Comparison of ENCODE assay signal across 17 cellular contexts in the genomic region with DNA sequence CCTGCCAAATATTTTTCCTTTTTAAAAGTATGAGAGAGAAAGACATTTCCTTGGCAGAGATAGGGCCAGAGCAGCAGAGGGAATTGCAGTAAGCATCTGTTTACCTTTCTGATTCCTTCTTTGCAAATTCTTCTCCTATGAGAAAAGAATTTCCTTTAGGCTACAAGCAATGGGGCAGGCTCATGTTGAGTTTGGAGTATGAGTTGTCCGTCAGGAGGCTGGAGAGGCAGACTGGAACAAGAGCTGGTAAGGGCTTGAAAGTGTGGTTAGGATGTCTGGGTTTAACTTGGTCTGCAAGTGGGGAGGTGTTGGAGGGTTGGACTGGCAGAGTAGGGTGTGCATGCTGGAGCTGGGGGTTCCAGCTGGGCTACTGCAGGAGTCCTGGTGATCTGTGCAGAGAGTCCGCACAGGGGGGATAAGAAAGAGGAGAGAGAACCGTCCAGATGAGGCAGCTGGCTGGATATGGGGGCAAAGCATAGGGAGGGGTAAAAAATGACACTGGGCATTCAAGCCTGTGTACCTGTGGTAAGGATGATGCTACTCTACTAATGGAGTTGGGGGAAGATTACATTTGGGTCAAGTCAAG. TPM values are rescaled to one million over a fixed set of nuclear protein-coding genes. Genes with fewer than 3 reads are reported as not detected.
DNase-seq lines count a peak whose midpoint lies in the region; ATAC-seq and TF ChIP-seq lines count a peak whose summit lies in the region.
"Had no signal": no experiment of that assay in that cellular context is flagged by ENCODE, and none has a peak within 500 bp of the region (broad histone marks: within the 10 kb centered on the region; RNA-seq: fewer than 3 reads in every experiment).

No MANE protein-coding gene starts in this region.

- H3K9me3 ChIP-seq in WERI-Rb-1 (ENCODE audit: severe bottlenecking), result no peaks in the 10 kb centered on the region
- H3K9me3 ChIP-seq in fibroblast of lung (ENCODE audit: control insufficient read depth, insufficient read depth, low read depth, low read length), result no peaks in the 10 kb centered on the region
- no peaks in the 10 kb centered on the region for H3K9me3 ChIP-seq in tibial artery
- H3K9me3 ChIP-seq: psoas muscle, upper lobe of left lung had no signal

- no peak overlapping the region for H2AFZ ChIP-seq in fibroblast of lung (ENCODE audit: low read length)

- H3K4me3 ChIP-seq in WERI-Rb-1 (ENCODE audit: low read depth, low read length) (no peak overlapping the region), fibroblast of lung (replicated peaks in 1 of 4; ENCODE audit: control extremely low read depth in 1 of 4, insufficient read depth in 1 of 4, low read depth in 3 of 4, low read length in 4 of 4) (no peak overlapping the region), tibial artery (no peak overlapping the region)
- H3K4me3 ChIP-seq: psoas muscle, upper lobe of left lung had no signal

- CTCF ChIA-PET in Calu3 (lab: Charles Lee), result interaction anchor here (0.7 kb wide), 1 partner anchor 54 kb away, joined by 7 read pairs; no protein-coding TSS in a partner anchor

- no peak for ATAC-seq in activated T-cell treated with anti-CD3 and anti-CD28 coated beads, Interleukin-2, amount 50 U/mL, for 72 hours (replicated peaks in 1 of 2)
- ATAC-seq: foreskin keratinocyte, psoas muscle had no signal

- no peaks in the 10 kb centered on the region for H3K4me1 Mint-ChIP-seq in activated T-cell treated with anti-CD3 and anti-CD28 coated beads, Interleukin-2, amount 50 U/mL, for 72 hours (ENCODE audit: low read depth)
- H3K4me1 Mint-ChIP-seq in Calu3 (ENCODE audit: low read depth, unreplicated experiment), result peaks cover 22% of the 10 kb centered on the region
- H3K4me1 Mint-ChIP-seq: activated naive CD8-positive, alpha-beta T cell treated with anti-CD3 and anti-CD28 coated beads, Interleukin-2, amount 10 ng/mL, durations not matched to agents 7 days and 5 days had no signal

- no peak overlapping the region for H3K9ac ChIP-seq in fibroblast of lung (ENCODE audit: insufficient read depth, low read length)

- no peak overlapping the region for H3K4me3 Mint-ChIP-seq in activated T-cell treated with anti-CD3 and anti-CD28 coated beads, Interleukin-2, amount 50 U/mL, for 72 hours
- no peak overlapping the region for H3K4me3 Mint-ChIP-seq in Calu3 (ENCODE audit: low read depth, unreplicated experiment)
- H3K4me3 Mint-ChIP-seq: activated naive CD8-positive, alpha-beta T cell treated with anti-CD3 and anti-CD28 coated beads, Interleukin-2, amount 10 ng/mL, durations not matched to agents 7 days and 5 days; activated T-cell treated with anti-CD3 and anti-CD28 coated beads, Interleukin-2, amount 50 U/mL, for 24 hours had no signal

- H4K20me1 ChIP-seq in fibroblast of lung (ENCODE audit: control insufficient read depth, extremely low read depth, insufficient read depth, low read length), result no peaks in the 10 kb centered on the region

- intact Hi-C loops in tibial artery (cut with DNase I; ENCODE audit: low total_unique reads), result no loop called here
- intact Hi-C loops in Calu3 (cut with micrococcal nuclease; ENCODE audit: unreplicated experiment), result no loop called here

- TF ChIP-seq CTCF in WERI-Rb-1 (IDR thresholded peaks at IDR 0.05; ENCODE audit: low read depth, low read length) (no peak), fibroblast of lung (conservative IDR thresholded peaks at IDR 0.05 in 1 of 2, IDR thresholded peaks at IDR 0.05 in 1 of 2; ENCODE audit: low read depth in 1 of 2, low read length in 2 of 2) (no peak), tibial artery (IDR thresholded peaks at IDR 0.05) (no peak), Calu3 (IDR thresholded peaks at IDR 0.05; ENCODE audit: unreplicated experiment) (no peak)

- H3K27ac Mint-ChIP-seq in activated T-cell treated with anti-CD3 and anti-CD28 coated beads, Interleukin-2, amount 50 U/mL, for 72 hours, result no peak overlapping the region
- no peak overlapping the region for H3K27ac Mint-ChIP-seq in Calu3 (ENCODE audit: unreplicated experiment)
- H3K27ac Mint-ChIP-seq: activated naive CD8-positive, alpha-beta T cell treated with anti-CD3 and anti-CD28 coated beads, Interleukin-2, amount 10 ng/mL, durations not matched to agents 7 days and 5 days; activated T-cell treated with anti-CD3 and anti-CD28 coated beads, Interleukin-2, amount 50 U/mL, for 24 hours had no signal

- H3K9me3 Mint-ChIP-seq in activated T-cell treated with anti-CD3 and anti-CD28 coated beads, Interleukin-2, amount 50 U/mL, for 72 hours, result no peaks in the 10 kb centered on the region
- H3K9me3 Mint-ChIP-seq in Calu3 (ENCODE audit: low read depth, unreplicated experiment), result no peaks in the 10 kb centered on the region
- H3K9me3 Mint-ChIP-seq: activated naive CD8-positive, alpha-beta T cell treated with anti-CD3 and anti-CD28 coated beads, Interleukin-2, amount 10 ng/mL, durations not matched to agents 7 days and 5 days; activated T-cell treated with anti-CD3 and anti-CD28 coated beads, Interleukin-2, amount 50 U/mL, for 24 hours had no signal

- peaks cover 24% of the 10 kb centered on the region for H3K27me3 Mint-ChIP-seq in activated T-cell treated with anti-CD3 and anti-CD28 coated beads, Interleukin-2, amount 50 U/mL, for 72 hours (ENCODE audit: low read depth)
- H3K27me3 Mint-ChIP-seq in Calu3 (ENCODE audit: unreplicated experiment), result no peaks in the 10 kb centered on the region

- H3K27me3 ChIP-seq in WERI-Rb-1 (ENCODE audit: insufficient read depth, low read depth, severe bottlenecking) (no peaks in the 10 kb centered on the region), fibroblast of lung (ENCODE audit: control insufficient read depth, insufficient read depth, low read length) (no peaks in the 10 kb centered on the region), tibial artery (no peaks in the 10 kb centered on the region)
- H3K27me3 ChIP-seq: foreskin keratinocyte, upper lobe of left lung had no signal

- no TSS peak for BruUV-seq in Calu3 (replicated peaks; lab: Mats Ljungman, UMichigan)

- no peaks in the 10 kb centered on the region for H3K36me3 Mint-ChIP-seq in activated T-cell treated with anti-CD3 and anti-CD28 coated beads, Interleukin-2, amount 50 U/mL, for 72 hours (ENCODE audit: insufficient read depth in 2 of 2)
- H3K36me3 Mint-ChIP-seq in Calu3 (ENCODE audit: insufficient read depth, unreplicated experiment), result no peaks in the 10 kb centered on the region
- H3K36me3 Mint-ChIP-seq: activated naive CD8-positive, alpha-beta T cell treated with anti-CD3 and anti-CD28 coated beads, Interleukin-2, amount 10 ng/mL, durations not matched to agents 7 days and 5 days had no signal

- DNase-seq in ELF-1 (ENCODE audit: low read depth, low spot score) (peak; percentile 57), WERI-Rb-1 (no peak), fibroblast of lung (ENCODE audit: low read depth in 2 of 2) (peak in 1 of 2 donors; percentile 86), non-pigmented ciliary epithelial cell (ENCODE audit: low read depth) (peak; percentile 36), tibial artery (no peak), Calu3 (no peak), NCI-H2081 (lab: John Stamatoyannopoulos, UW) (no peak)
- DNase-seq in activated T-cell treated with anti-CD3 and anti-CD28 coated beads, Interleukin-2, amount 50 U/mL, for 72 hours, result no peak
- DNase-seq: activated CD4-positive, CD25-positive, alpha-beta regulatory T cell; activated naive CD8-positive, alpha-beta T cell treated with anti-CD3 and anti-CD28 coated beads, Interleukin-2, amount 10 ng/mL, durations not matched to agents 7 days and 5 days; activated T-cell treated with anti-CD3 and anti-CD28 coated beads, Interleukin-2, amount 50 U/mL, for 24 hours; NCI-H1092 treated with DMSO at 0.1 percent for 48 hours; OCI-M1; psoas muscle; upper lobe of left lung had no signal

- peak overlapping the region; percentile 76 for H3K27ac ChIP-seq in WERI-Rb-1
- H3K27ac ChIP-seq in fibroblast of lung (ENCODE audit: insufficient read depth, low read length), result no peak overlapping the region
- H3K27ac ChIP-seq in tibial artery, result peak overlapping the region in 1 of 2 donors; percentile 33
- H3K27ac ChIP-seq: C4-2B, foreskin keratinocyte, psoas muscle, upper lobe of left lung had no signal

- H3K79me2 ChIP-seq in fibroblast of lung (ENCODE audit: control insufficient read depth, insufficient read depth, low read length), result no peaks in the 10 kb centered on the region

- peak overlapping the region; percentile 11 for H3K4me2 ChIP-seq in fibroblast of lung (ENCODE audit: extremely low read depth, insufficient read depth, low read length)

- H3K4me1 ChIP-seq in fibroblast of lung (ENCODE audit: control insufficient read depth, extremely low read depth, insufficient read depth, low read length) (peaks cover 4% of the 10 kb centered on the region), tibial artery (peaks cover 0 to 45% (median 17%) of the 10 kb centered on the region in 4 donors)
- H3K4me1 ChIP-seq: foreskin keratinocyte, psoas muscle, upper lobe of left lung had no signal

- H3K36me3 ChIP-seq in WERI-Rb-1 (peaks cover 12% of the 10 kb centered on the region), fibroblast of lung (ENCODE audit: control insufficient read depth, insufficient read depth, low read length) (no peaks in the 10 kb centered on the region), tibial artery (no peaks in the 10 kb centered on the region)
- H3K36me3 ChIP-seq: upper lobe of left lung had no signal

RNA-seq across cellular contexts. Expression of a gene that starts 19.7 kb away (rescaled TPM):
- total RNA-seq in fibroblast of lung (8.0 and 11.2 TPM in 2 replicates), Calu3 (2022) (7.1 and 12.9 TPM in 2 replicates)
- 6.2 and 7.0 TPM in 2 replicates for polyA plus RNA-seq in fibroblast of lung
- 3.8 and 5.9 TPM in 2 replicates for polyA plus RNA-seq in fibroblast of lung (2012)
- polyA minus RNA-seq in fibroblast of lung (ENCODE audit: low replicate concordance), result 9.2 and 24.0 TPM in 2 replicates
- 1 to 10 TPM; 8.3 to 9.7 TPM for total RNA-seq in activated T-cell treated with anti-CD3 and anti-CD28 coated beads, Interleukin-2, amount 50 U/mL, for 72 hours

Comparison
In these comparisons a context has a peak if more than half of its experiments do, and no peak if none do; other contexts are left out.
1. DNase-seq: peak in ELF-1 (single experiment) and non-pigmented ciliary epithelial cell (single experiment); none in WERI-Rb-1 (single experiment), tibial artery (0 of 2), activated T-cell treated with anti-CD3 and anti-CD28 coated beads, Interleukin-2, amount 50 U/mL, for 72 hours (0 of 2), Calu3 (single experiment) and NCI-H2081 (0 of 2).